In genomic region chr21:21163904-21164303, GRCh38 we compare ENCODE assay signal across 8 cellular contexts.
DNase-seq lines count a peak whose midpoint lies in the region; ATAC-seq lines count a peak whose summit lies in the region.

No MANE protein-coding gene starts in this region.

- H3K36me3 Mint-ChIP-seq in activated naive CD4-positive, alpha-beta T cell treated with anti-CD3 and anti-CD28 coated beads, Interleukin-2, amount 10 ng/mL, durations not matched to agents 7 days and 5 days = no peaks in the 10 kb centered on the region

- intact Hi-C loops in left ventricle myocardium superior (cut with micrococcal nuclease) = no loop called here

- H3K27ac Mint-ChIP-seq in activated naive CD4-positive, alpha-beta T cell treated with anti-CD3 and anti-CD28 coated beads, Interleukin-2, amount 10 ng/mL, durations not matched to agents 7 days and 5 days = no peak overlapping the region

- no peaks in the 10 kb centered on the region for H3K9me3 Mint-ChIP-seq in activated naive CD4-positive, alpha-beta T cell treated with anti-CD3 and anti-CD28 coated beads, Interleukin-2, amount 10 ng/mL, durations not matched to agents 7 days and 5 days

- H3K4me3 ChIP-seq in skeletal muscle cell (ENCODE audit: low read depth, low read length) = no peak overlapping the region

- DNase-seq in AG08396 (ENCODE audit: low spot score) (peak; percentile 48), KG1 (lab: John Stamatoyannopoulos, UW) (peak; percentile 26), OCI-M1 (lab: John Stamatoyannopoulos, UW) (peak; percentile 91), left ventricle myocardium superior (peak; percentile 31), skeletal muscle cell (ENCODE audit: low read depth) (peak; percentile 31)
- peak; percentile 50 for DNase-seq in activated naive CD4-positive, alpha-beta T cell treated with anti-CD3 and anti-CD28 coated beads, Interleukin-2, amount 10 ng/mL, durations not matched to agents 7 days and 5 days

- CTCF ChIA-PET in activated naive CD4-positive, alpha-beta T cell treated with anti-CD3 and anti-CD28 coated beads, Interleukin-2, amount 10 ng/mL, durations not matched to agents 7 days and 5 days (lab: Charles Lee) = interaction anchor here (1.3 kb wide), 1 partner anchor 15 kb away, joined by 3 read pairs; no protein-coding TSS in a partner anchor

- no peaks in the 10 kb centered on the region for H3K27me3 Mint-ChIP-seq in activated naive CD4-positive, alpha-beta T cell treated with anti-CD3 and anti-CD28 coated beads, Interleukin-2, amount 10 ng/mL, durations not matched to agents 7 days and 5 days

- H3K4me1 Mint-ChIP-seq in activated naive CD4-positive, alpha-beta T cell treated with anti-CD3 and anti-CD28 coated beads, Interleukin-2, amount 10 ng/mL, durations not matched to agents 7 days and 5 days = no peaks in the 10 kb centered on the region

- ATAC-seq in GM18868 (IDR thresholded peaks at IDR 0.05; ENCODE audit: unreplicated experiment) (peak; percentile 80), left ventricle myocardium superior (peak; percentile 56), HG02938 (IDR thresholded peaks at IDR 0.05; ENCODE audit: unreplicated experiment) (no peak)

- H3K4me3 Mint-ChIP-seq in activated naive CD4-positive, alpha-beta T cell treated with anti-CD3 and anti-CD28 coated beads, Interleukin-2, amount 10 ng/mL, durations not matched to agents 7 days and 5 days = no peak overlapping the region

Comparison
In these comparisons a context has a peak if more than half of its experiments do, and no peak if none do; other contexts are left out.
1. DNase-seq: peak in every context shown above with its lines; median percentile 91 in OCI-M1; 50 in activated naive CD4-positive, alpha-beta T cell treated with anti-CD3 and anti-CD28 coated beads, Interleukin-2, amount 10 ng/mL, durations not matched to agents 7 days and 5 days; 48 in AG08396; 31 in left ventricle myocardium superior; 31 in skeletal muscle cell; 26 in KG1.